In the genomic region with DNA sequence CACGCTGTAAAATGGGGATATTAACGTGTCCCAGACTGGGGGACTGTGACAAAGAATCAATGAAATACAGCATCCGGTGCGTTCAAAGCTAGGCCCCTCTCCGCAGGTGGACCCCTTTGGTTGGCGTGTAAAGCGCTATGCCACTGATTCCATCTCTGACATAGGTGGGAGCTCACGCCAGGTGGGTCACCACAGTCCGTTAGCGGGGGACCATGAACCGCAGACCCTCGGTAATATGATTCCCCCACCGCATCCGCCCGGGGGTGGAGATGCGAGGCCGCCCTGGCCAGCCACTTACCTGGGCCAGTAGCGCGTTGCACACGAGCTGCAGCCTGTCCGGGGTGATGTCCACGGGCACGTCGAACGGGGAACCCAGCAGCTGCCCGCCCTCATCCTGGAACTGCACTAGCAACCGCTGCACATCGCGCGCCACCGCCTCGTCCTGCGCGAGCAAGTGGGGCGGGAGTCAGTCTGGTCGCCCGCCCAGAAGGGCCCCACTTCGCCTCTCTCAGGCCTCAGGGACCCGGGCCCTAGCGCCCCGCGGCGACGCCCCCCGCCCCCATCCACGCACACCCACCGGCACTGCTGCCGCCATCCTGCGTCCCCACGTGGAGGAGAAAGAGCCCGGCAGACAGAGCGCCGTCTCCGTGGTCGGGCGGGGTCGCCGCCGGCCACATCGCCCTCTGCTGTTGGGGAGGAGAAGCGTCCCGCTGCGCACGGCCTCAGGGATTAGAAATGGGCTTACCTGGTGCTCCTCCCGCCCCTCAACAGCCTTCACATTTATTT, we compare ENCODE assay signal across 8 cellular contexts. TPM values are rescaled to one million over a fixed set of nuclear protein-coding genes. Genes with fewer than 3 reads are reported as not detected.
A peak's percentile ranks its signal among the peaks of the same experiment; 100 is the strongest.
DNase-seq lines count a peak whose midpoint lies in the region; ATAC-seq, FAIRE-seq and TF ChIP-seq lines count a peak whose summit lies in the region.

TSS of gene NLE1 (minus strand) at position 623 of the 786 bp plus-strand sequence. CDS start at position 595, 28 bp downstream.

- peaks cover 24% of the 10 kb centered on the region for H3K36me3 Mint-ChIP-seq in activated naive CD8-positive, alpha-beta T cell treated with anti-CD3 and anti-CD28 coated beads for 36 hours

- RAD21 ChIA-PET in HCT116 (lab: Charles Lee; ENCODE audit: low non-redundant PET in 1 of 2, low total read pairs in 2 of 2, uncharacterized antibody in 2 of 2, unreplicated experiment in 2 of 2) = no interaction called here

- ATAC-seq in HCT116 (peak; percentile 93), Right ventricle myocardium superior (ENCODE audit: poor library complexity) (peak; percentile 94), pancreas (peak; percentile 97 to 100 (median 99))

- peak; percentile 78 for DNase-seq in G401 (ENCODE audit: low spot score)
- peak; percentile 71 for DNase-seq in HCT116 (ENCODE audit: low read depth, low spot score)
- peak; percentile 91 for DNase-seq in NB4 (ENCODE audit: low read depth)
- peak; percentile 92 for DNase-seq in activated naive CD8-positive, alpha-beta T cell treated with anti-CD3 and anti-CD28 coated beads for 36 hours
- peak; percentile 89 for DNase-seq in Right ventricle myocardium superior
- DNase-seq in pancreas = peak; percentile 73 to 94 (median 85)

- H3K27me3 Mint-ChIP-seq in activated naive CD8-positive, alpha-beta T cell treated with anti-CD3 and anti-CD28 coated beads for 36 hours = no peaks in the 10 kb centered on the region

- CTCF ChIA-PET in HCT116 (lab: Charles Lee) = no interaction called here

- peaks cover 46% of the 10 kb centered on the region for H3K79me2 ChIP-seq in HCT116 (ENCODE audit: insufficient read depth, low read length)
- H3K79me2 ChIP-seq in SU-DHL-6 (ENCODE audit: insufficient read depth, low read length) = peaks cover 23% of the 10 kb centered on the region

- H3K27ac Mint-ChIP-seq in activated naive CD8-positive, alpha-beta T cell treated with anti-CD3 and anti-CD28 coated beads for 36 hours = peak within 1 kb of the TSS; percentile 84

- peaks cover 23 to 30% of the 10 kb centered on the region in 2 experiments for H3K36me3 ChIP-seq in HCT116 (ENCODE audit: control insufficient read depth in 1 of 2, insufficient read depth in 2 of 2, low read length in 2 of 2)
- H3K36me3 ChIP-seq in SU-DHL-6 (ENCODE audit: low read length) = 0 out of 2 replicates have a peak, but pooled peaks cover 2% of the 10 kb centered on the region
- H3K36me3 ChIP-seq in pancreas = peaks cover 6 to 22% (median 9%) of the 10 kb centered on the region in 3 donors
- peaks cover 15% of the 10 kb centered on the region for H3K36me3 ChIP-seq in thymus (ENCODE audit: control insufficient read depth, insufficient read depth)

- H4K20me1 ChIP-seq in HCT116 (ENCODE audit: insufficient read depth) (no peaks in the 10 kb centered on the region), SU-DHL-6 (ENCODE audit: low read depth, low read length) (no peaks in the 10 kb centered on the region)

- H3K27me3 ChIP-seq in HCT116 (ENCODE audit: insufficient read depth, low read length) (no peaks in the 10 kb centered on the region), SU-DHL-6 (ENCODE audit: low read length) (no peaks in the 10 kb centered on the region), pancreas (no peaks in the 10 kb centered on the region), thymus (ENCODE audit: control insufficient read depth, insufficient read depth) (no peaks in the 10 kb centered on the region)

- TSS peak; percentile 75 for BruUV-seq in HCT116 (replicated peaks; lab: Mats Ljungman, UMichigan)

- H2AFZ ChIP-seq in HCT116 (ENCODE audit: low read depth, low read length, poor library complexity, severe bottlenecking) = peak within 1 kb of the TSS; percentile 98
- peak within 1 kb of the TSS; percentile 73 for H2AFZ ChIP-seq in SU-DHL-6 (ENCODE audit: low read depth, low read length, severe bottlenecking)

- H3K4me1 ChIP-seq in HCT116 (ENCODE audit: control insufficient read depth in 1 of 2, insufficient read depth in 2 of 2, low read length in 2 of 2) (peaks cover 3 to 10% of the 10 kb centered on the region in 2 experiments; a peak in 3 of 4 replicates), pancreas (peaks cover 3 to 11% (median 8%) of the 10 kb centered on the region in 3 donors), thymus (ENCODE audit: control insufficient read depth, insufficient read depth, low read length) (peaks cover 2% of the 10 kb centered on the region)

- peak within 1 kb of the TSS; percentile 97 to 99 for H3K4me3 ChIP-seq in HCT116 (replicated peaks in 1 of 2; ENCODE audit: low read depth in 1 of 2, low read length in 2 of 2)
- peak within 1 kb of the TSS; percentile 87 for H3K4me3 ChIP-seq in NB4 (ENCODE audit: low read depth, low read length)
- H3K4me3 ChIP-seq in SU-DHL-6 (ENCODE audit: insufficient read depth, low read length, poor library complexity, severe bottlenecking) = peak within 1 kb of the TSS; percentile 75
- H3K4me3 ChIP-seq in pancreas = peak within 1 kb of the TSS; percentile 85 to 99 (median 94)
- H3K4me3 ChIP-seq in thymus (ENCODE audit: low read length) = peak within 1 kb of the TSS; percentile 88

- H3K4me3 Mint-ChIP-seq in activated naive CD8-positive, alpha-beta T cell treated with anti-CD3 and anti-CD28 coated beads for 36 hours = peak within 1 kb of the TSS; percentile 84

- peak within 1 kb of the TSS; percentile 96 for H3K9ac ChIP-seq in HCT116 (ENCODE audit: low read length)
- peak within 1 kb of the TSS; percentile 92 for H3K9ac ChIP-seq in SU-DHL-6 (ENCODE audit: low read length)

- TF ChIP-seq CTCF in HCT116 (IDR thresholded peaks at IDR 0.05 in 2 of 3, conservative IDR thresholded peaks at IDR 0.05 in 1 of 3; ENCODE audit: borderline replicate concordance in 1 of 3, insufficient read depth in 1 of 3, low read depth in 2 of 3, low read length in 2 of 3) (peak; percentile 63 to 83 (median 83)), NB4 (IDR thresholded peaks at IDR 0.05; ENCODE audit: low read depth, low read length) (peak; percentile 82), SU-DHL-6 (IDR thresholded peaks at IDR 0.05; ENCODE audit: insufficient read depth, low read length, poor library complexity, severe bottlenecking) (peak; percentile 72), pancreas (IDR thresholded peaks at IDR 0.05) (peak; percentile 92 to 97 (median 95))

- TF ChIP-seq RAD21 in HCT116 (IDR thresholded peaks at IDR 0.05; ENCODE audit: low read depth) = peak; percentile 41

- POLR2A ChIA-PET in HCT116 (lab: Charles Lee) = no interaction called here

- H3K27ac ChIP-seq in HCT116 (ENCODE audit: low read depth, low read length) (peak within 1 kb of the TSS; percentile 70), SU-DHL-6 (ENCODE audit: low read depth, low read length) (peak within 1 kb of the TSS; percentile 44), pancreas (no peak within 1 kb of the TSS), thymus (ENCODE audit: low read depth) (peak within 1 kb of the TSS; percentile 52)

- peak within 1 kb of the TSS; percentile 93 for H3K4me2 ChIP-seq in HCT116 (ENCODE audit: low read length)
- H3K4me2 ChIP-seq in SU-DHL-6 (ENCODE audit: low read depth, low read length, poor library complexity, severe bottlenecking) = peak within 1 kb of the TSS; percentile 99

- H3K9me2 ChIP-seq in HCT116 (ENCODE audit: insufficient read depth) = no peaks in the 10 kb centered on the region
- H3K9me2 ChIP-seq in SU-DHL-6 (replicated peaks; ENCODE audit: insufficient read depth, low read length) = no peaks in the 10 kb centered on the region

- H3F3A ChIP-seq in SU-DHL-6 (ENCODE audit: insufficient read depth) = no peaks in the 10 kb centered on the region

- no peaks in the 10 kb centered on the region for H3K9me3 Mint-ChIP-seq in activated naive CD8-positive, alpha-beta T cell treated with anti-CD3 and anti-CD28 coated beads for 36 hours

- in situ Hi-C loops in G401 (cut with HindIII; ENCODE audit: low sequenced_read_pairs) = no loop called here

- no peak for FAIRE-seq in pancreas (lab: Jason Lieb, UNC)

- TF ChIP-seq POLR2A in HCT116 (IDR thresholded peaks at IDR 0.05; ENCODE audit: borderline replicate concordance, extremely low read depth, insufficient read depth, insufficient read length) (no peak), NB4 (IDR thresholded peaks at IDR 0.05; ENCODE audit: extremely low read depth, insufficient read length) (peak; percentile 63)

- peaks cover 20% of the 10 kb centered on the region for H3K4me1 Mint-ChIP-seq in activated naive CD8-positive, alpha-beta T cell treated with anti-CD3 and anti-CD28 coated beads for 36 hours

- intact Hi-C loops in HCT116 (cut with micrococcal nuclease) = loop anchor here (1.0 kb wide), 2 partner anchors 102 to 391 kb away; no protein-coding TSS in a partner anchor
- intact Hi-C loops in Right ventricle myocardium superior (cut with DNase I) = no loop called here
- intact Hi-C loops in pancreas (cut with DNase I) = no loop called here

- WGBS in pancreas, 2 donors = 0% methylated on average over 58 to 65 of the region's 65 CpGs
- under 1% methylated on average over 65 of the region's 65 CpGs for WGBS in thymus

- H3K9me3 ChIP-seq in HCT116 (ENCODE audit: control insufficient read depth in 1 of 2, insufficient read depth in 1 of 2, low read depth in 1 of 2, low read length in 2 of 2) = no peaks in the 10 kb centered on the region
- H3K9me3 ChIP-seq in SU-DHL-6 (ENCODE audit: insufficient read depth, low read length) = no peaks in the 10 kb centered on the region
- H3K9me3 ChIP-seq in pancreas = no peaks in the 10 kb centered on the region
- H3K9me3 ChIP-seq in thymus (ENCODE audit: control insufficient read depth) = no peaks in the 10 kb centered on the region

TF ChIP-seq in HCT116, 20 proteins besides CTCF, POLR2A, EP300 and RAD21 (continues in another document):
- TF ChIP-seq JUND (IDR thresholded peaks at IDR 0.05) (0 out of 2 replicates have a peak, but pooled peaks have one; percentile 16), CBX3 (IDR thresholded peaks at IDR 0.05; ENCODE audit: low read depth) (peak; percentile 90), EZH2phosphoT487 (IDR thresholded peaks at IDR 0.05; ENCODE audit: borderline replicate concordance) (no peak), SRF (IDR thresholded peaks at IDR 0.05; ENCODE audit: low read depth) (no peak), FOSL1 (IDR thresholded peaks at IDR 0.05; ENCODE audit: low read depth) (no peak), SP1 (IDR thresholded peaks at IDR 0.05; ENCODE audit: low read depth) (peak; percentile 15; the same call in 1 of the 2 replicates), SIN3A (IDR thresholded peaks at IDR 0.05; ENCODE audit: low read depth) (peak; percentile 97), MAX (IDR thresholded peaks at IDR 0.05) (peak; percentile 100), ZNF274 (IDR thresholded peaks at IDR 0.05; ENCODE audit: low read depth, low read length) (no peak)

RNA-seq across cellular contexts. Expression of gene NLE1, which starts in this region (rescaled TPM):
- 29.0 and 29.7 TPM in 2 replicates for total RNA-seq in G401 (2014; rRNA removed; shearing (Covaris generic))
- total RNA-seq in HCT116 (2021; ENCODE audit: unreplicated experiment) (55.5 TPM), Right ventricle myocardium superior (3.5 TPM), pancreas (10 to 100 TPM; 10.6 to 32.2 (median 16.9) TPM)
- 30.0 and 31.6 TPM in 2 replicates for polyA plus RNA-seq in HCT116 (2012)
- total RNA-seq in activated naive CD8-positive, alpha-beta T cell treated with anti-CD3 and anti-CD28 coated beads for 36 hours = 10 to 100 TPM; 59.9 to 61.8 TPM
- polyA plus RNA-seq in pancreas (1 to 10 TPM; 6.4 to 7.6 TPM), thymus (4.9 TPM)

Comparison
In these comparisons a context has a peak if more than half of its experiments do, and no peak if none do; other contexts are left out.
1. H3K27ac ChIP-seq: peak in HCT116 (single experiment), SU-DHL-6 (single experiment) and thymus (single experiment); none in pancreas (0 of 4).
2. Peak in every context shown above with its lines, with median percentiles within 50 percentile points of each other: DNase-seq, ATAC-seq, H3K4me3 ChIP-seq and CTCF ChIP-seq.